In the genomic region with DNA sequence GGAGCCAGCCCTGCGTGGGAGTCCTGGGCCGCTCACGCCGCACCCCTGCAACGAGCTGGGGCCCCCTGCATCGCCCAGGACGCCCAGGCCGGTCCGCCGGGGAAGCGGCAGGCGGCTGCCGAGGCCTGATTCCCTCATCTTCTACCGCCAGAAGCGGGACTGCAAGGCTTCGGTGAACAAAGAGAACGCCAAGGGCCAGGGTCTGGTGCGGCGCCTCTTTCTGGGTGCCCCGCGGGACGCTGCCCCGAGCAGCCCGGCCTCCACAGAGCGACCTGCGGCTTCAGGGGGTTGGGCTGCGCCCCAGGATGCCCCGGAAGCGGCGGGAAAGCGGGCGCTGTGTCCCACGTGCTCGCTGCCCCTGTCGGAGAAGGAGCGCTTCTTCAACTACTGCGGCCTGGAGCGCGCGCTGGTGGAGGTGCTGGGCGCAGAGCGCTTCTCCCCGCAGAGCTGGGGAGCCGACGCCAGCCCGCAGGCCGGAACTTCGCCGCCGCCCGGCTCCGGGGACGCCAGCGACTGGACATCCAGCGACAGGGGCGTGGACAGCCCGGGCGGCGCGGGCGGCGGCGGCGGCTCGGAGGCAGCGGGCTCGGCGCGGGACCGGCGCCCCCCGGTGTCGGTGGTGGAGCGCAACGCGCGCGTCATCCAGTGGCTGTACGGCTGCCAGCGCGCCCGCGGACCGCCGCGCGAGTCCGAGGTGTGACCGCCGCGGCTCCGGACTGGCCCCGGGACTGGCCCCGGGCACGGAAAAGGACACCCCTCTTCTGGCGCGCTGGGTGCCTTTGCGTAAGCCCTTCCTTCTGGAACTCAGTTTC, we compare ENCODE assay signal across 1 cellular context.
A peak's percentile ranks its signal among the peaks of the same experiment; 100 is the strongest.
TF ChIP-seq lines count a peak whose summit lies in the region.

No MANE protein-coding gene starts in this region.

TF ChIP-seq in K562, 482 proteins besides CTCF, POLR2A, EP300 and RAD21 (continued from another document and continues in another):
- TF ChIP-seq KLF6 (CRISPR knock-in tag; IDR thresholded peaks at IDR 0.05; ENCODE audit: borderline replicate concordance) (peak; percentile 78; the same call in 1 of the 2 replicates), ETV1 (tag; conservative IDR thresholded peaks at IDR 0.05; ENCODE audit: low read depth) (peak; percentile 78), ZNF76 (CRISPR knock-in tag; IDR thresholded peaks at IDR 0.05; ENCODE audit: borderline replicate concordance) (0 out of 2 replicates have a peak, but pooled peaks have one; percentile 61), PTTG1 (tag; IDR thresholded peaks at IDR 0.05; ENCODE audit: low read depth) (no peak), ZKSCAN8 (CRISPR knock-in tag; IDR thresholded peaks at IDR 0.05) (no peak), LEF1 (IDR thresholded peaks at IDR 0.05) (no peak), THRAP3 (IDR thresholded peaks at IDR 0.05; ENCODE audit: borderline replicate concordance) (no peak), RBM22 (IDR thresholded peaks at IDR 0.05; ENCODE audit: low read depth, low read length, poor library complexity, severe bottlenecking) (no peak), RAD51 (IDR thresholded peaks at IDR 0.05; ENCODE audit: borderline replicate concordance, low read depth) (peak; percentile 40; the same call in 1 of the 2 replicates), ZNF282 (CRISPR knock-in tag; IDR thresholded peaks at IDR 0.05) (no peak), PRMT5 (CRISPR knock-in tag; IDR thresholded peaks at IDR 0.05) (no peak), BCOR (IDR thresholded peaks at IDR 0.05) (peak; percentile 34; the same call in 1 of the 2 replicates), SREBF1 (IDR thresholded peaks at IDR 0.05; ENCODE audit: borderline replicate concordance, low read depth, low read length) (no peak), ZBTB17 (CRISPR knock-in tag; IDR thresholded peaks at IDR 0.05) (peak; percentile 79; the same call in 1 of the 2 replicates), ZNF668 (CRISPR knock-in tag; IDR thresholded peaks at IDR 0.05) (no peak), MCM3 (IDR thresholded peaks at IDR 0.05) (no peak), DIDO1 (tag; IDR thresholded peaks at IDR 0.05; ENCODE audit: low read depth) (no peak), RBM17 (IDR thresholded peaks at IDR 0.05; ENCODE audit: borderline replicate concordance, low read depth, low read length) (no peak), CBFA2T2 (conservative IDR thresholded peaks at IDR 0.05) (no peak), HSF4 (CRISPR knock-in tag; IDR thresholded peaks at IDR 0.05; ENCODE audit: borderline replicate concordance) (no peak), HOXB6 (CRISPR knock-in tag; IDR thresholded peaks at IDR 0.05; ENCODE audit: borderline replicate concordance) (no peak), FOXJ3 (CRISPR knock-in tag; IDR thresholded peaks at IDR 0.05) (no peak), TEAD2 (tag; IDR thresholded peaks at IDR 0.05) (no peak), TRIM24 (IDR thresholded peaks at IDR 0.05) (no peak), BCL6 (CRISPR knock-in tag; IDR thresholded peaks at IDR 0.05) (no peak), CBX5 (IDR thresholded peaks at IDR 0.05; ENCODE audit: borderline replicate concordance, low read depth) (no peak), PHF21A (IDR thresholded peaks at IDR 0.05; ENCODE audit: borderline replicate concordance, low read depth) (0 out of 2 replicates have a peak, but pooled peaks have one; percentile 34), TBL1XR1 (IDR thresholded peaks at IDR 0.05; ENCODE audit: low read length in 2 of 2) (no peak), SMARCA4 (IDR thresholded peaks at IDR 0.05) (no peak), ZNF830 (CRISPR knock-in tag; IDR thresholded peaks at IDR 0.05) (no peak), KLF1 (tag; IDR thresholded peaks at IDR 0.05) (peak; percentile 66; the same call in 1 of the 2 replicates), MCM5 (IDR thresholded peaks at IDR 0.05; ENCODE audit: low read depth) (no peak), TAF1 (IDR thresholded peaks at IDR 0.05; ENCODE audit: control insufficient read depth, extremely low read depth, insufficient read depth, low read length, severe bottlenecking) (peak; percentile 64), EZH2 (IDR thresholded peaks at IDR 0.05; ENCODE audit: borderline replicate concordance, low read depth, low read length) (no peak), CBFB (CRISPR knock-in tag; IDR thresholded peaks at IDR 0.05) (peak; percentile 66), POLR3A (IDR thresholded peaks at IDR 0.05; ENCODE audit: borderline replicate concordance, extremely low read depth, insufficient read depth, insufficient read length) (no peak), FOXA1 (IDR thresholded peaks at IDR 0.05; ENCODE audit: borderline replicate concordance) (no peak), FOXK1 (CRISPR knock-in tag; IDR thresholded peaks at IDR 0.05; ENCODE audit: borderline replicate concordance) (peak; percentile 60; the same call in 1 of the 2 replicates), CCNT2 (IDR thresholded peaks at IDR 0.05; ENCODE audit: borderline replicate concordance, extremely low read depth, insufficient read length, low read depth, low read length) (peak; percentile 75), SRSF3 (IDR thresholded peaks at IDR 0.05; ENCODE audit: insufficient read depth, low read length) (no peak), CCAR2 (IDR thresholded peaks at IDR 0.05; ENCODE audit: low read depth, low read length) (no peak), SUPT5H (IDR thresholded peaks at IDR 0.05) (peak; percentile 68), JUND (IDR thresholded peaks at IDR 0.05; ENCODE audit: borderline replicate concordance, low read depth, low read length) (0 out of 2 replicates have a peak, but pooled peaks have one; percentile 2), JUND (tag; IDR thresholded peaks at IDR 0.05; ENCODE audit: borderline replicate concordance, low read depth, low read length) (no peak)
- TF ChIP-seq, protein P1, sequence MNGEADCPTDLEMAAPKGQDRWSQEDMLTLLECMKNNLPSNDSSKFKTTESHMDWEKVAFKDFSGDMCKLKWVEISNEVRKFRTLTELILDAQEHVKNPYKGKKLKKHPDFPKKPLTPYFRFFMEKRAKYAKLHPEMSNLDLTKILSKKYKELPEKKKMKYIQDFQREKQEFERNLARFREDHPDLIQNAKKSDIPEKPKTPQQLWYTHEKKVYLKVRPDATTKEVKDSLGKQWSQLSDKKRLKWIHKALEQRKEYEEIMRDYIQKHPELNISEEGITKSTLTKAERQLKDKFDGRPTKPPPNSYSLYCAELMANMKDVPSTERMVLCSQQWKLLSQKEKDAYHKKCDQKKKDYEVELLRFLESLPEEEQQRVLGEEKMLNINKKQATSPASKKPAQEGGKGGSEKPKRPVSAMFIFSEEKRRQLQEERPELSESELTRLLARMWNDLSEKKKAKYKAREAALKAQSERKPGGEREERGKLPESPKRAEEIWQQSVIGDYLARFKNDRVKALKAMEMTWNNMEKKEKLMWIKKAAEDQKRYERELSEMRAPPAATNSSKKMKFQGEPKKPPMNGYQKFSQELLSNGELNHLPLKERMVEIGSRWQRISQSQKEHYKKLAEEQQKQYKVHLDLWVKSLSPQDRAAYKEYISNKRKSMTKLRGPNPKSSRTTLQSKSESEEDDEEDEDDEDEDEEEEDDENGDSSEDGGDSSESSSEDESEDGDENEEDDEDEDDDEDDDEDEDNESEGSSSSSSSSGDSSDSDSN (IDR thresholded peaks at IDR 0.05; ENCODE audit: borderline replicate concordance in 1 of 2, low read depth in 2 of 2, low read length in 2 of 2): peak; percentile 92 to 98; a peak in 3 of 4 replicates
- TF ChIP-seq, protein P2, sequence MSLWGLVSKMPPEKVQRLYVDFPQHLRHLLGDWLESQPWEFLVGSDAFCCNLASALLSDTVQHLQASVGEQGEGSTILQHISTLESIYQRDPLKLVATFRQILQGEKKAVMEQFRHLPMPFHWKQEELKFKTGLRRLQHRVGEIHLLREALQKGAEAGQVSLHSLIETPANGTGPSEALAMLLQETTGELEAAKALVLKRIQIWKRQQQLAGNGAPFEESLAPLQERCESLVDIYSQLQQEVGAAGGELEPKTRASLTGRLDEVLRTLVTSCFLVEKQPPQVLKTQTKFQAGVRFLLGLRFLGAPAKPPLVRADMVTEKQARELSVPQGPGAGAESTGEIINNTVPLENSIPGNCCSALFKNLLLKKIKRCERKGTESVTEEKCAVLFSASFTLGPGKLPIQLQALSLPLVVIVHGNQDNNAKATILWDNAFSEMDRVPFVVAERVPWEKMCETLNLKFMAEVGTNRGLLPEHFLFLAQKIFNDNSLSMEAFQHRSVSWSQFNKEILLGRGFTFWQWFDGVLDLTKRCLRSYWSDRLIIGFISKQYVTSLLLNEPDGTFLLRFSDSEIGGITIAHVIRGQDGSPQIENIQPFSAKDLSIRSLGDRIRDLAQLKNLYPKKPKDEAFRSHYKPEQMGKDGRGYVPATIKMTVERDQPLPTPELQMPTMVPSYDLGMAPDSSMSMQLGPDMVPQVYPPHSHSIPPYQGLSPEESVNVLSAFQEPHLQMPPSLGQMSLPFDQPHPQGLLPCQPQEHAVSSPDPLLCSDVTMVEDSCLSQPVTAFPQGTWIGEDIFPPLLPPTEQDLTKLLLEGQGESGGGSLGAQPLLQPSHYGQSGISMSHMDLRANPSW (CRISPR knock-in tag; IDR thresholded peaks at IDR 0.05): peak; percentile 66; the same call in 1 of the 2 replicates
- TF ChIP-seq, protein P3, sequence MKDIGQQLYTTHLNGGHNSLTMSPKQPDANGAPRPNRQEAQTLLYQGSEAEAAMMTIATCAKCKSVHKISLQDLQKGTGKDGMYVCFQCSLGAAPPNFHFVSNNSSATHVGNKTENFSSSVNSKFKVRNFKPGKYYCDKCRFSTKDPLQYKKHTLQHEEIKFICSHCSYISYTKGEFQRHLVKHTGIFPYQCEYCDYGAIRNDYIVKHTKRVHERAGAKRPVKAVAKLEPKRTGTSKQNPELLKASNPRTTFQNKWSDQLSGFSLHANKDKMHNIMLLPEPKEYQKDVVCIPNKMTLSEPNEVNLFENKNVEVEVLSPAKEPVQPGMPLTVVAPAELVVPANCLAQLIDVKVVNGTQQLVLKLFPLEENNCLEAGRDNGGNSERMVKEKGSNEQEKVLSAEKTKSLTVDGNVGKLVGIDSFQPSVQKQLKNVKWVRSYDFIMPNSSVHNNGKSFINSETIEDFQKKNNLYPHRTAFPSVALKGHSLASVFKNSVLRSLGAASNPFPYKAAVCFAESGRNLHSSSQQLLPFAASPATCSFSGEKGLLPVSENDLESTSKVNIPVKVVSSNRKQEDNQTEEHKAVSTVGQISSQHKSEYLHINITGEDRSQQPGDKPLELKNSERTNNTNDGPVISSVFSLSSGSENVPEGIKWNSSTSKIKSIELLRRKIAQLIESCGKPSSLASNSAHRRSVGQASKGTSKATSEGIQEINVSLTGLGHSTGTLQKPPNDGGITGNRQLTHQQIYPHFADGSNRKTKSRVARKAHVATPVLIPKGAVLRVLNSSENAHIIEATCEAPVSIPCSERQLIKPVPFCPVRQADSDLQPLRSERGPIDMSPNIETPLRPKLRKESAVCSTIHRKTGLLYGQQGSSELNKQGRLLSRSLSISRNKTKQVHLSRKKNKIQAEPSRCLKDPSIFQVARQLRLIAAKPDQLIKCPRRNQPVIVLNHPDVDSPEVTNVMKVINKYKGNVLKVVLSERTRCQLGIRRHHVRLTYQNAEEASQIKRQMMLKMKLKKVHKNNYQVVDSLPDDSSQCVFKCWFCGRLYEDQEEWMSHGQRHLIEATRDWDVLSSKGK (CRISPR knock-in tag; IDR thresholded peaks at IDR 0.05): no peak
- TF ChIP-seq, protein P4, sequence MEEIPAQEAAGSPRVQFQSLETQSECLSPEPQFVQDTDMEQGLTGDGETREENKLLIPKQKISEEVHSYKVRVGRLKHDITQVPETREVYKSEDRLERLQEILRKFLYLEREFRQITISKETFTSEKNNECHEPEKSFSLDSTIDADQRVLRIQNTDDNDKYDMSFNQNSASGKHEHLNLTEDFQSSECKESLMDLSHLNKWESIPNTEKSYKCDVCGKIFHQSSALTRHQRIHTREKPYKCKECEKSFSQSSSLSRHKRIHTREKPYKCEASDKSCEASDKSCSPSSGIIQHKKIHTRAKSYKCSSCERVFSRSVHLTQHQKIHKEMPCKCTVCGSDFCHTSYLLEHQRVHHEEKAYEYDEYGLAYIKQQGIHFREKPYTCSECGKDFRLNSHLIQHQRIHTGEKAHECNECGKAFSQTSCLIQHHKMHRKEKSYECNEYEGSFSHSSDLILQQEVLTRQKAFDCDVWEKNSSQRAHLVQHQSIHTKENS (CRISPR knock-in tag; IDR thresholded peaks at IDR 0.05): no peak
- TF ChIP-seq, protein P5, sequence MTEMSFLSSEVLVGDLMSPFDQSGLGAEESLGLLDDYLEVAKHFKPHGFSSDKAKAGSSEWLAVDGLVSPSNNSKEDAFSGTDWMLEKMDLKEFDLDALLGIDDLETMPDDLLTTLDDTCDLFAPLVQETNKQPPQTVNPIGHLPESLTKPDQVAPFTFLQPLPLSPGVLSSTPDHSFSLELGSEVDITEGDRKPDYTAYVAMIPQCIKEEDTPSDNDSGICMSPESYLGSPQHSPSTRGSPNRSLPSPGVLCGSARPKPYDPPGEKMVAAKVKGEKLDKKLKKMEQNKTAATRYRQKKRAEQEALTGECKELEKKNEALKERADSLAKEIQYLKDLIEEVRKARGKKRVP (CRISPR knock-in tag; IDR thresholded peaks at IDR 0.05): 0 out of 2 replicates have a peak, but pooled peaks have one; percentile 28
- TF ChIP-seq, protein P6, sequence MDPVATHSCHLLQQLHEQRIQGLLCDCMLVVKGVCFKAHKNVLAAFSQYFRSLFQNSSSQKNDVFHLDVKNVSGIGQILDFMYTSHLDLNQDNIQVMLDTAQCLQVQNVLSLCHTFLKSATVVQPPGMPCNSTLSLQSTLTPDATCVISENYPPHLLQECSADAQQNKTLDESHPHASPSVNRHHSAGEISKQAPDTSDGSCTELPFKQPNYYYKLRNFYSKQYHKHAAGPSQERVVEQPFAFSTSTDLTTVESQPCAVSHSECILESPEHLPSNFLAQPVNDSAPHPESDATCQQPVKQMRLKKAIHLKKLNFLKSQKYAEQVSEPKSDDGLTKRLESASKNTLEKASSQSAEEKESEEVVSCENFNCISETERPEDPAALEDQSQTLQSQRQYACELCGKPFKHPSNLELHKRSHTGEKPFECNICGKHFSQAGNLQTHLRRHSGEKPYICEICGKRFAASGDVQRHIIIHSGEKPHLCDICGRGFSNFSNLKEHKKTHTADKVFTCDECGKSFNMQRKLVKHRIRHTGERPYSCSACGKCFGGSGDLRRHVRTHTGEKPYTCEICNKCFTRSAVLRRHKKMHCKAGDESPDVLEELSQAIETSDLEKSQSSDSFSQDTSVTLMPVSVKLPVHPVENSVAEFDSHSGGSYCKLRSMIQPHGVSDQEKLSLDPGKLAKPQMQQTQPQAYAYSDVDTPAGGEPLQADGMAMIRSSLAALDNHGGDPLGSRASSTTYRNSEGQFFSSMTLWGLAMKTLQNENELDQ (CRISPR knock-in tag; IDR thresholded peaks at IDR 0.05; ENCODE audit: borderline replicate concordance): peak; percentile 42; the same call in 1 of the 2 replicates
- TF ChIP-seq, protein P7, sequence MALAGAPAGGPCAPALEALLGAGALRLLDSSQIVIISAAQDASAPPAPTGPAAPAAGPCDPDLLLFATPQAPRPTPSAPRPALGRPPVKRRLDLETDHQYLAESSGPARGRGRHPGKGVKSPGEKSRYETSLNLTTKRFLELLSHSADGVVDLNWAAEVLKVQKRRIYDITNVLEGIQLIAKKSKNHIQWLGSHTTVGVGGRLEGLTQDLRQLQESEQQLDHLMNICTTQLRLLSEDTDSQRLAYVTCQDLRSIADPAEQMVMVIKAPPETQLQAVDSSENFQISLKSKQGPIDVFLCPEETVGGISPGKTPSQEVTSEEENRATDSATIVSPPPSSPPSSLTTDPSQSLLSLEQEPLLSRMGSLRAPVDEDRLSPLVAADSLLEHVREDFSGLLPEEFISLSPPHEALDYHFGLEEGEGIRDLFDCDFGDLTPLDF (CRISPR knock-in tag; IDR thresholded peaks at IDR 0.05): peak; percentile 96
- TF ChIP-seq, protein P8, sequence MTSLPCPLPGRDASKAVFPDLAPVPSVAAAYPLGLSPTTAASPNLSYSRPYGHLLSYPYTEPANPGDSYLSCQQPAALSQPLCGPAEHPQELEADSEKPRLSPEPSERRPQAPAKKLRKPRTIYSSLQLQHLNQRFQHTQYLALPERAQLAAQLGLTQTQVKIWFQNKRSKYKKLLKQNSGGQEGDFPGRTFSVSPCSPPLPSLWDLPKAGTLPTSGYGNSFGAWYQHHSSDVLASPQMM (CRISPR knock-in tag; IDR thresholded peaks at IDR 0.05): no peak
